ENCODE assay signal across 18 cellular contexts in the genomic region with DNA sequence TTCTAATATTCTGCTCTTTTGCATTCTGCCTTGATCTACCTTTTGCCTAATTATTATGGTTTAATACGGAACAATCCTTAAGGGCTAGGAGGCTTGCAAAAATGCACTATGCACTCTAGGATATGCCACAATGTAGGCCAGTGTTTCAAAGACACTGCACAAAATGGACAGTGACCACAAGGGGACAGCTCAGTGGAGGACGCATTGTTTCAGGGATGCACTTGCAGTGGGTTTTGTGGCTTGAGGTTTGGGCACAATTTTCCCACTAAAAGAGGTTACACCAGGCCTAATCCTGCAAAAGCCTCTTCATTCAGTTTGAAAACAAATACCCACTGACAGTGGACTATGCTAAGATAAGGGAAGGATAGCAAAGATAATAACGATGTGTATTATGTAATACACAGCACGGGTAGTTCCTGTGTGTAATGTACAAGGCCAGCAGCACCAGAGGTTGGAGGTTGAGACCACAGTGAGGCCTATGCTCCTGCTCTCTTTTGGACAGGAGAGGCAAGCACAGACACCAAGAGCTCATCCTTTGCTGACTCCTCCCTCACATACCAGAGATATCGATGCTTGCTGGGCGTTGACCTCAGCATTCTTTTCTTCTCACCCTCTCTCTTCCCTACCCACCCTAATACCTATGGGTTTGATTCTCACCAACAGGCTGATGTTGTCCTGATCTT. TPM values are rescaled to one million over a fixed set of nuclear protein-coding genes. Genes with fewer than 3 reads are reported as not detected.
DNase-seq lines count a peak whose midpoint lies in the region; ATAC-seq and TF ChIP-seq lines count a peak whose summit lies in the region.
"Had no signal": no experiment of that assay in that cellular context is flagged by ENCODE, and none has a peak within 500 bp of the region (broad histone marks: within the 10 kb centered on the region; RNA-seq: fewer than 3 reads in every experiment).

No MANE protein-coding gene starts in this region.

- H3K4me1 ChIP-seq in left lung = no peaks in the 10 kb centered on the region
- H3K4me1 ChIP-seq: psoas muscle had no signal

- H3K4me3 ChIP-seq in choroid plexus epithelial cell (ENCODE audit: low read depth, low read length) (no peak overlapping the region), left lung (no peak overlapping the region)
- H3K4me3 ChIP-seq: psoas muscle had no signal

- H3K9me3 ChIP-seq in left lung = no peaks in the 10 kb centered on the region
- H3K9me3 ChIP-seq: psoas muscle had no signal

- TF ChIP-seq CTCF in choroid plexus epithelial cell (conservative IDR thresholded peaks at IDR 0.05; ENCODE audit: low read depth, low read length) (no peak), left lung (IDR thresholded peaks at IDR 0.05) (no peak)

- no peaks in the 10 kb centered on the region for H3K36me3 ChIP-seq in left lung

- ATAC-seq in left lung (no peak), GM18867 (IDR thresholded peaks at IDR 0.05; ENCODE audit: unreplicated experiment) (no peak)
- ATAC-seq: psoas muscle had no signal

- intact Hi-C loops in left lung (cut with DNase I) = no loop called here

- DNase-seq in EL (peak; percentile 61), OCI-M1 (lab: John Stamatoyannopoulos, UW) (peak; percentile 92), choroid plexus epithelial cell (ENCODE audit: low read depth) (peak; percentile 51), myocyte (ENCODE audit: low read depth) (peak; percentile 90), left lung (no peak), CD1c-positive myeloid dendritic cell (ENCODE audit: extremely low spot score) (no peak), GM19240 (ENCODE audit: insufficient read length, low spot score) (no peak)
- DNase-seq: activated CD4-positive, CD25-positive, alpha-beta regulatory T cell; caudate nucleus; effector CD8-positive, alpha-beta T cell; GF-D8; kidney; MM.1S; NCI-H1930; NCI-H524 treated with DMSO at 0.1 percent for 48 hours; psoas muscle; stimulated activated CD4-positive, alpha-beta T cell treated with anti-CD3 and anti-CD28 coated beads, Interleukin-4, amount 100 ng/mL, for 4 hours had no signal

- peaks cover 0 to 2% of the 10 kb centered on the region in 2 donors for H3K27me3 ChIP-seq in left lung

- H3K27ac ChIP-seq in left lung = no peak overlapping the region
- H3K27ac ChIP-seq: psoas muscle had no signal

RNA-seq across cellular contexts. Expression of a gene that starts 12.7 kb away (rescaled TPM):
- total RNA-seq in myocyte (0.05 and 0.21 TPM in 2 replicates), left lung (1 to 10 TPM; 5.9 to 6.6 TPM)
- 0.29 TPM for polyA plus RNA-seq in myocyte (2012)

Comparison
In these comparisons a context has a peak if more than half of its experiments do, and no peak if none do; other contexts are left out.
1. DNase-seq: peak in EL (single experiment), OCI-M1 (single experiment), choroid plexus epithelial cell (single experiment) and myocyte (single experiment); none in left lung (0 of 2), CD1c-positive myeloid dendritic cell (single experiment) and GM19240 (single experiment).